ENCODE assay signal across 28 cellular contexts in genomic region chr12:23127701-23128100, GRCh38.
"Had no signal": no experiment of that assay in that cellular context is flagged by ENCODE, and none has a peak within 500 bp of the region (broad histone marks: within the 10 kb centered on the region; RNA-seq: fewer than 3 reads in every experiment).

No MANE protein-coding gene starts in this region.

- H3K36me3 Mint-ChIP-seq: neural progenitor cell; stimulated activated effector memory CD8-positive, alpha-beta T cell treated with anti-CD3 and anti-CD28 coated beads, Interleukin-12 subunit alpha, Interleukin-12 subunit beta, amount 100 ng/mL, for 72 hours; stimulated activated naive B cell treated with anti-CD40 and anti-IgM and Interleukin-4, amounts not matched to agents 10 μg/mL and 1 μg/mL and 100 μg/mL, for 72 hours had no signal

- H3K27me3 ChIP-seq: neural progenitor cell, ovary, right lobe of liver, sigmoid colon, stomach, thyroid gland, tibial nerve, upper lobe of left lung, vagina had no signal

- DNase-seq: occipital lobe; ovary; posterior cingulate gyrus; psoas muscle; right cardiac atrium; right lobe of liver; sigmoid colon; small intestine; stimulated activated CD4-positive, alpha-beta T cell treated with anti-CD3 and anti-CD28 coated beads, Interleukin-15, amount 100 ng/mL, for 24 hours; stimulated activated CD4-positive, alpha-beta T cell treated with anti-CD3 and anti-CD28 coated beads, Interleukin-2, amount 100 ng/mL, for 24 hours; stimulated activated CD4-positive, alpha-beta T cell treated with anti-CD3 and anti-CD28 coated beads, Interleukin-2, amount 100 ng/mL, for 48 hours; stimulated activated CD4-positive, alpha-beta T cell treated with anti-CD3 and anti-CD28 coated beads, Interleukin-4, amount 100 ng/mL, for 24 hours; stimulated activated naive B cell treated with anti-CD40 and anti-IgM and Interleukin-4, amounts not matched to agents 10 μg/mL and 1 μg/mL and 100 μg/mL, for 72 hours; stimulated activated naive CD4-positive, alpha-beta T cell treated with Interleukin-2 at 50 U/mL for 16 hours; stomach; thyroid gland; trophoblast cell; upper lobe of left lung had no signal

- H3K27me3 Mint-ChIP-seq: progenitor cell of endocrine pancreas; stimulated activated naive B cell treated with anti-CD40 and anti-IgM and Interleukin-4, amounts not matched to agents 10 μg/mL and 1 μg/mL and 100 μg/mL, for 72 hours; stimulated activated naive CD8-positive, alpha-beta T cell treated with anti-CD3 and anti-CD28 coated beads, Interleukin-15, Interleukin-2, amounts not matched to agents 100 ng/mL and 50 ng/mL, for 24 hours had no signal

- H3K4me3 Mint-ChIP-seq: nephron; neural progenitor cell; stimulated activated effector memory CD8-positive, alpha-beta T cell treated with anti-CD3 and anti-CD28 coated beads, Interleukin-12 subunit alpha, Interleukin-12 subunit beta, amount 100 ng/mL, for 72 hours; stimulated activated naive B cell treated with anti-CD40 and anti-IgM and Interleukin-4, amounts not matched to agents 10 μg/mL and 1 μg/mL and 100 μg/mL, for 72 hours; stimulated activated naive CD8-positive, alpha-beta T cell treated with anti-CD3 and anti-CD28 coated beads, Interleukin-15, Interleukin-2, amounts not matched to agents 100 ng/mL and 50 ng/mL, for 24 hours had no signal

- H3K4me1 ChIP-seq: parathyroid adenoma, psoas muscle, right lobe of liver, sigmoid colon, stomach, thyroid gland, tibial nerve, upper lobe of left lung, vagina had no signal

- ATAC-seq: psoas muscle; right cardiac atrium; right lobe of liver; stimulated activated effector memory CD8-positive, alpha-beta T cell treated with anti-CD3 and anti-CD28 coated beads, Interleukin-12 subunit alpha, Interleukin-12 subunit beta, amount 100 ng/mL, for 72 hours; stimulated activated naive B cell treated with anti-CD40 and anti-IgM and Interleukin-4, amounts not matched to agents 10 μg/mL and 1 μg/mL and 100 μg/mL, for 72 hours had no signal

- H3K27ac Mint-ChIP-seq: nephron; neural progenitor cell; progenitor cell of endocrine pancreas; stimulated activated effector memory CD8-positive, alpha-beta T cell treated with anti-CD3 and anti-CD28 coated beads, Interleukin-12 subunit alpha, Interleukin-12 subunit beta, amount 100 ng/mL, for 72 hours; stimulated activated naive B cell treated with anti-CD40 and anti-IgM and Interleukin-4, amounts not matched to agents 10 μg/mL and 1 μg/mL and 100 μg/mL, for 72 hours; stimulated activated naive CD8-positive, alpha-beta T cell treated with anti-CD3 and anti-CD28 coated beads, Interleukin-15, Interleukin-2, amounts not matched to agents 100 ng/mL and 50 ng/mL, for 24 hours had no signal

- H3K4me3 ChIP-seq: neural progenitor cell, ovary, psoas muscle, right lobe of liver, sigmoid colon, stomach, thoracic aorta, thyroid gland, tibial nerve, upper lobe of left lung, vagina had no signal

- FAIRE-seq: small intestine, urothelium cell line had no signal

- H3K27ac ChIP-seq: neural progenitor cell, ovary, parathyroid adenoma, psoas muscle, right lobe of liver, sigmoid colon, stomach, thoracic aorta, thyroid gland, tibial nerve, upper lobe of left lung, vagina had no signal

- H2AFZ ChIP-seq: neural progenitor cell, parathyroid adenoma had no signal

- H3K9me3 Mint-ChIP-seq: nephron; neural progenitor cell; stimulated activated effector memory CD8-positive, alpha-beta T cell treated with anti-CD3 and anti-CD28 coated beads, Interleukin-12 subunit alpha, Interleukin-12 subunit beta, amount 100 ng/mL, for 72 hours; stimulated activated naive B cell treated with anti-CD40 and anti-IgM and Interleukin-4, amounts not matched to agents 10 μg/mL and 1 μg/mL and 100 μg/mL, for 72 hours; stimulated activated naive CD8-positive, alpha-beta T cell treated with anti-CD3 and anti-CD28 coated beads, Interleukin-15, Interleukin-2, amounts not matched to agents 100 ng/mL and 50 ng/mL, for 24 hours had no signal

- H3K4me1 Mint-ChIP-seq: neural progenitor cell; stimulated activated effector memory CD8-positive, alpha-beta T cell treated with anti-CD3 and anti-CD28 coated beads, Interleukin-12 subunit alpha, Interleukin-12 subunit beta, amount 100 ng/mL, for 72 hours; stimulated activated naive B cell treated with anti-CD40 and anti-IgM and Interleukin-4, amounts not matched to agents 10 μg/mL and 1 μg/mL and 100 μg/mL, for 72 hours had no signal

- H3K36me3 ChIP-seq: neural progenitor cell, ovary, right lobe of liver, sigmoid colon, stomach, thoracic aorta, thyroid gland, tibial nerve, upper lobe of left lung, vagina had no signal

- H3K9me3 ChIP-seq: psoas muscle, right lobe of liver, sigmoid colon, stomach, thoracic aorta, thyroid gland, tibial nerve, upper lobe of left lung, vagina had no signal

- H3K79me2 ChIP-seq: parathyroid adenoma had no signal

- H3K9ac ChIP-seq: neural progenitor cell, parathyroid adenoma had no signal
